In the genomic region with DNA sequence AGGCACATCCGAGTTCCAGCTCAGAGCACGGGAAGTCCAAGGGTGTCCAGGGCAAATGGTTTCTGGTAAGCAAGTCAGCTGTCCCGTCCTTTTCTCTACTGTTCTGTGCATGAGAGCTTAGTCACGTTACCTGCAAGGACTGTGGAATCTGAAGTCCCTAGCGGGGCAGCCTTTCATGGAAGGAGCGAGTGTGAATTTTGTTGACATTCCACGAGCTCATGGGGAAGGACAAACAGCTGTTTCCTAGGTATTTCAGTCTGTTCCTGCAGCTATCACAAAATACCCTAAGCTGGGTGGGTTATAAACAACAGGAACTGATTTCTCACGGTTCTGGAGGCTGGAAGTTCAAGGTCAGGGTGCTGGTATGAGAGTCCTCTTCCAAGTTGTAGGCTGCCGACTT, we compare ENCODE assay signal across 25 cellular contexts.
DNase-seq lines count a peak whose midpoint lies in the region; ATAC-seq, FAIRE-seq and TF ChIP-seq lines count a peak whose summit lies in the region.
"Had no signal": no experiment of that assay in that cellular context is flagged by ENCODE, and none has a peak within 500 bp of the region (broad histone marks: within the 10 kb centered on the region; RNA-seq: fewer than 3 reads in every experiment).

No MANE protein-coding gene starts in this region.

- no peak for ATAC-seq in RWPE2 (ENCODE audit: low read depth)
- ATAC-seq in lower lobe of right lung: peak; percentile 65 to 70
- ATAC-seq in upper lobe of left lung (ENCODE audit: low FRiP score in 2 of 2): peak; percentile 31 to 67
- ATAC-seq in sciatic nerve: no peak
- ATAC-seq: activated naive CD4-positive, alpha-beta T cell treated with anti-CD3 and anti-CD28 coated beads, Interleukin-2, amount 50 U/mL, for 72 hours; psoas muscle; stimulated activated effector memory CD8-positive, alpha-beta T cell treated with anti-CD3 and anti-CD28 coated beads, Interleukin-12 subunit alpha, Interleukin-12 subunit beta, amount 100 ng/mL, for 72 hours; WTC11 had no signal

- CTCF ChIA-PET in endothelial cell of umbilical vein (lab: Charles Lee): interaction anchor here (0.8 to 2.3 kb wide), 10 partner anchors 10 to 328 kb away, joined by 3 to 16 read pairs (median 6); no protein-coding TSS in a partner anchor

- 45 to 49% methylated on average over 9 of the region's 9 CpGs for WGBS in upper lobe of left lung, 2 donors

- BruUV-seq in endothelial cell of umbilical vein (replicated peaks; lab: Mats Ljungman, UMichigan): no TSS peak

- H3K9ac ChIP-seq in endothelial cell of umbilical vein (replicated peaks; ENCODE audit: extremely low read depth, insufficient read depth, low read length): peak overlapping the region; percentile 69

- peaks cover 12% of the 10 kb centered on the region for H3K4me1 ChIP-seq in RWPE2 (ENCODE audit: insufficient read depth, poor library complexity, severe bottlenecking)
- H3K4me1 ChIP-seq in endothelial cell of umbilical vein (ENCODE audit: control insufficient read depth, extremely low read depth, insufficient read depth, low read length): peaks cover 26% of the 10 kb centered on the region
- H3K4me1 ChIP-seq in lower lobe of right lung: peaks cover 8% of the 10 kb centered on the region
- H3K4me1 ChIP-seq in upper lobe of left lung: peaks cover 17 to 25% (median 20%) of the 10 kb centered on the region in 4 donors
- H3K4me1 ChIP-seq: psoas muscle, SJCRH30, uterus had no signal

- FAIRE-seq in endothelial cell of umbilical vein (lab: Jason Lieb, UNC): no peak

- no peak overlapping the region for H3K4me3 ChIP-seq in RWPE2 (ENCODE audit: severe bottlenecking)
- peak overlapping the region in 1 of 3 experiments; percentile 4 for H3K4me3 ChIP-seq in endothelial cell of umbilical vein (replicated peaks in 1 of 3; ENCODE audit: insufficient read depth in 1 of 3, low read depth in 1 of 3, low read length in 3 of 3)
- no peak overlapping the region for H3K4me3 ChIP-seq in lower lobe of right lung
- no peak overlapping the region for H3K4me3 ChIP-seq in upper lobe of left lung
- H3K4me3 ChIP-seq: psoas muscle, SJCRH30, uterus had no signal

- POLR2A ChIA-PET in endothelial cell of umbilical vein (lab: Charles Lee): interaction anchor here (2.0 kb wide), 1 partner anchor 95 kb away, joined by 13 read pairs; no protein-coding TSS in a partner anchor

- dilution Hi-C loops in endothelial cell of umbilical vein (cut with MboI; ENCODE audit: extremely low pct_ligation_motif_present, low sequenced_read_pairs): no loop called here

- DNase-seq in RWPE2 (ENCODE audit: low spot score): no peak
- peak; percentile 98 for DNase-seq in endothelial cell of umbilical vein (ENCODE audit: low read depth, low spot score)
- DNase-seq in lower lobe of right lung: no peak
- DNase-seq in upper lobe of left lung: peak in 1 of 2 donors; percentile 43
- no peak for DNase-seq in NCI-H1417 treated with DMSO at 0.1 percent for 48 hours (lab: John Stamatoyannopoulos, UW)
- DNase-seq in sciatic nerve (ENCODE audit: low spot score): no peak
- no peak for DNase-seq in GM03348 (ENCODE audit: low spot score)
- DNase-seq: activated CD4-positive, alpha-beta T cell treated with anti-CD3 and anti-CD28 coated beads, Interleukin-2, amount 50 U/mL, for 1 hour; anterior cingulate cortex; C1 segment of cervical spinal cord; caudate nucleus; glutamatergic neuron; islet precursor cell; KG1; NCI-H1436; NCI-H345; NCI-H748 treated with DMSO at 0.1 percent for 48 hours; psoas muscle; stimulated activated CD4-positive, alpha-beta T cell treated with anti-CD3 and anti-CD28 coated beads, Interleukin-4, amount 100 ng/mL, for 1 hour; substantia nigra had no signal

- H3K27me3 ChIP-seq in RWPE2 (ENCODE audit: insufficient read depth, poor library complexity, severe bottlenecking) (no peaks in the 10 kb centered on the region), endothelial cell of umbilical vein (ENCODE audit: control insufficient read depth in 2 of 2, insufficient read depth in 2 of 2, low read length in 2 of 2) (no peaks in the 10 kb centered on the region), lower lobe of right lung (ENCODE audit: low read depth) (no peaks in the 10 kb centered on the region), upper lobe of left lung (no peaks in the 10 kb centered on the region)
- H3K27me3 ChIP-seq: SJCRH30, uterus had no signal

- no peak for TF ChIP-seq POLR2A in endothelial cell of umbilical vein (IDR thresholded peaks at IDR 0.05; ENCODE audit: low read depth, low read length)
- no peak for TF ChIP-seq POLR2A in upper lobe of left lung (IDR thresholded peaks at IDR 0.05)

- TF ChIP-seq EP300 in upper lobe of left lung (IDR thresholded peaks at IDR 0.05): peak in 1 of 4 donors; percentile 32

- no peak overlapping the region for H2AFZ ChIP-seq in endothelial cell of umbilical vein (ENCODE audit: low read depth, low read length)

- peaks cover 6% of the 10 kb centered on the region for H3K9me3 ChIP-seq in RWPE2 (ENCODE audit: severe bottlenecking)
- peaks cover 6% of the 10 kb centered on the region for H3K9me3 ChIP-seq in endothelial cell of umbilical vein (replicated peaks; ENCODE audit: control insufficient read depth, insufficient read depth, low read length)
- H3K9me3 ChIP-seq in lower lobe of right lung: no peaks in the 10 kb centered on the region
- no peaks in the 10 kb centered on the region for H3K9me3 ChIP-seq in upper lobe of left lung
- H3K9me3 ChIP-seq: psoas muscle, SJCRH30, uterus had no signal

- peak overlapping the region; percentile 16 for H3K27ac ChIP-seq in RWPE2 (ENCODE audit: poor library complexity, severe bottlenecking)
- peak overlapping the region; percentile 88 for H3K27ac ChIP-seq in endothelial cell of umbilical vein (ENCODE audit: insufficient read depth, low read depth, low read length)
- peak overlapping the region; percentile 9 for H3K27ac ChIP-seq in lower lobe of right lung
- peak overlapping the region; percentile 48 to 80 (median 56) for H3K27ac ChIP-seq in upper lobe of left lung
- H3K27ac ChIP-seq: psoas muscle, SJCRH30 had no signal

- intact Hi-C loops in endothelial cell of umbilical vein (cut with micrococcal nuclease) (loop anchor here (1.0 to 10.0 kb wide), 4 partner anchors 95 to 1443 kb away; a partner anchor contains a TSS), lower lobe of right lung (cut with DNase I) (no loop called here), sciatic nerve (cut with DNase I) (no loop called here)

- H4K20me1 ChIP-seq in endothelial cell of umbilical vein (replicated peaks; ENCODE audit: control insufficient read depth, extremely low read depth, insufficient read depth, low read length): no peaks in the 10 kb centered on the region

- H3K9me1 ChIP-seq in endothelial cell of umbilical vein (replicated peaks; ENCODE audit: control insufficient read depth, extremely low read depth, insufficient read depth, low read length): no peaks in the 10 kb centered on the region

- peak overlapping the region; percentile 32 for H3K4me2 ChIP-seq in endothelial cell of umbilical vein (ENCODE audit: insufficient read depth, low read length)

- H3K79me2 ChIP-seq in endothelial cell of umbilical vein (ENCODE audit: control insufficient read depth, insufficient read depth, low read length): no peaks in the 10 kb centered on the region

- no peak for TF ChIP-seq CTCF in RWPE2 (IDR thresholded peaks at IDR 0.05; ENCODE audit: poor library complexity, severe bottlenecking)
- no peak for TF ChIP-seq CTCF in endothelial cell of umbilical vein (IDR thresholded peaks at IDR 0.05; ENCODE audit: extremely low read depth in 1 of 2, insufficient read depth in 1 of 2, low read depth in 1 of 2, low read length in 2 of 2)
- TF ChIP-seq CTCF in lower lobe of right lung (IDR thresholded peaks at IDR 0.05): no peak
- no peak for TF ChIP-seq CTCF in upper lobe of left lung (IDR thresholded peaks at IDR 0.05)

- H3K36me3 ChIP-seq in RWPE2 (ENCODE audit: low read depth): no peaks in the 10 kb centered on the region
- H3K36me3 ChIP-seq in endothelial cell of umbilical vein (ENCODE audit: control insufficient read depth in 2 of 2, extremely low read depth in 1 of 2, insufficient read depth in 2 of 2, low read length in 2 of 2): no peaks in the 10 kb centered on the region
- H3K36me3 ChIP-seq in lower lobe of right lung: peaks cover 32% of the 10 kb centered on the region
- peaks cover 3 to 51% (median 7%) of the 10 kb centered on the region in 4 donors for H3K36me3 ChIP-seq in upper lobe of left lung
- H3K36me3 ChIP-seq: SJCRH30, uterus had no signal

TF ChIP-seq in endothelial cell of umbilical vein, 7 proteins besides CTCF, POLR2A, EP300 and RAD21:
- TF ChIP-seq POLR2AphosphoS5 (IDR thresholded peaks at IDR 0.05; ENCODE audit: insufficient read depth, low read depth, low read length) (peak; percentile 80), GATA2 (IDR thresholded peaks at IDR 0.05; ENCODE audit: insufficient read depth, insufficient read length, low read depth, low read length) (no peak)

Comparison
In these comparisons a context has a peak if more than half of its experiments do, and no peak if none do; other contexts are left out.
1. ATAC-seq: peak in lower lobe of right lung (2 of 2) and upper lobe of left lung (2 of 2); none in RWPE2 (single experiment) and sciatic nerve (single experiment).
2. H3K27ac ChIP-seq: peak in every context shown above with its lines; median percentile 88 in endothelial cell of umbilical vein; 56 in upper lobe of left lung; 16 in RWPE2; 9 in lower lobe of right lung.